In the genomic region with DNA sequence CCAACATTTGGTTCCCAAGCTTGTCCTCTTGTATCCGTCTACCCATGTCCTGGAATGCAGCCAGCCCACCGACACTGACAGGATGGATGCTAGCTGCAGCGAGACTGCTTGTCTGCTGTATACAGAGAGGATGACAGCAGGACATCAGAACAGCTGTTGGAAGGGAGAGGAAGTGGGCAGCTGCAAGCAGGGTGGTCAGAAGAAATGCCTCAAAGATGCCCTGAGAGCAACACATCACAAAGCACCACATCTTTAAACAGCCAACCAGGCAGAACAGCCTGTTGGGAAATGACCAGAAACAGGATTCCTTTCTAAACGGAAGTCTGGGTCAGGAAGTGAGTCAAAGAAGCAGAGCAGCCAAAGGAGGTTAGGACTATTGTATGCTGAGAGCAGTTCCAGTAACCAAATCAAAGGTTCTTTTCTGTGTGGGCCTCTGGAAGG, we compare ENCODE assay signal across 9 cellular contexts.
DNase-seq lines count a peak whose midpoint lies in the region; ATAC-seq and TF ChIP-seq lines count a peak whose summit lies in the region.
"Had no signal": no experiment of that assay in that cellular context is flagged by ENCODE, and none has a peak within 500 bp of the region (broad histone marks: within the 10 kb centered on the region; RNA-seq: fewer than 3 reads in every experiment).

No MANE protein-coding gene starts in this region.

- no peaks in the 10 kb centered on the region for H3K9me3 ChIP-seq in adipocyte (ENCODE audit: control insufficient read depth, low read length)
- no peaks in the 10 kb centered on the region for H3K9me3 ChIP-seq in neuronal stem cell (replicated peaks in 1 of 2; ENCODE audit: control insufficient read depth in 2 of 2, insufficient read depth in 1 of 2, low read depth in 1 of 2, low read length in 2 of 2)
- H3K9me3 ChIP-seq in transverse colon: no peaks in the 10 kb centered on the region

- H3K23ac ChIP-seq in neuronal stem cell (ENCODE audit: low read depth, low read length, poor library complexity): no peak overlapping the region

- H3K9ac ChIP-seq in adipocyte (ENCODE audit: low read length) (no peak overlapping the region), neuronal stem cell (ENCODE audit: low read depth, low read length, poor library complexity) (no peak overlapping the region)

- no peaks in the 10 kb centered on the region for H3K79me1 ChIP-seq in neuronal stem cell (ENCODE audit: low read depth, low read length)

- H3K36me3 ChIP-seq in adipocyte (ENCODE audit: control insufficient read depth, insufficient read depth, low read length, severe bottlenecking) (no peaks in the 10 kb centered on the region), neuronal stem cell (replicated peaks in 1 of 2; ENCODE audit: control insufficient read depth in 2 of 2, insufficient read depth in 2 of 2, low read length in 2 of 2) (no peaks in the 10 kb centered on the region), transverse colon (no peaks in the 10 kb centered on the region)

- no peaks in the 10 kb centered on the region for H3K27me3 ChIP-seq in adipocyte (replicated peaks; ENCODE audit: control insufficient read depth, insufficient read depth, low read length)
- H3K27me3 ChIP-seq in neuronal stem cell (ENCODE audit: control insufficient read depth in 3 of 3, insufficient read depth in 3 of 3, low read depth in 1 of 3, low read length in 3 of 3): no peaks in the 10 kb centered on the region
- no peaks in the 10 kb centered on the region for H3K27me3 ChIP-seq in transverse colon

- H3K14ac ChIP-seq in neuronal stem cell (ENCODE audit: low read length): no peak overlapping the region

- no peak for TF ChIP-seq EP300 in transverse colon (IDR thresholded peaks at IDR 0.05; ENCODE audit: low read depth)

- no peak for TF ChIP-seq CTCF in transverse colon (IDR thresholded peaks at IDR 0.05)
- TF ChIP-seq CTCF in osteocyte (IDR thresholded peaks at IDR 0.05): no peak

- H3K4me3 ChIP-seq in adipocyte (ENCODE audit: low read length): no peak overlapping the region
- peak overlapping the region in 1 of 2 donors; percentile 28 for H3K4me3 ChIP-seq in neuronal stem cell (ENCODE audit: low read length in 2 of 2)
- H3K4me3 ChIP-seq in transverse colon: no peak overlapping the region

- H3K4me2 ChIP-seq in neuronal stem cell (ENCODE audit: insufficient read depth, low read length, poor library complexity, severe bottlenecking): no peak overlapping the region

- peak overlapping the region; percentile 87 for H2AFZ ChIP-seq in neuronal stem cell (ENCODE audit: low read length)

- H2BK12ac ChIP-seq in neuronal stem cell (ENCODE audit: low read length): no peak overlapping the region

- H2BK15ac ChIP-seq in neuronal stem cell (ENCODE audit: low read length): no peak overlapping the region

- no peaks in the 10 kb centered on the region for H3K36me3 Mint-ChIP-seq in osteocyte (ENCODE audit: unreplicated experiment)

- WGBS in neuronal stem cell (ENCODE audit: extremely low coverage in 2 of 2, insufficient read length in 2 of 2, insufficient replicate concordance in 1 of 2), 2 donors: no CpG with 5 or more reads among the region's 4 CpGs
- 60 to 100% methylated on average over 1 to 4 of the region's 4 CpGs for WGBS in transverse colon (ENCODE audit: low coverage in 1 of 2), 2 donors

- no peak overlapping the region for H2AK5ac ChIP-seq in neuronal stem cell (ENCODE audit: low read depth, low read length)

- no peak overlapping the region for H3K4ac ChIP-seq in neuronal stem cell (ENCODE audit: low read length)

- in situ Hi-C loops in transverse colon (cut with MboI; ENCODE audit: low pct_ligation_motif_present in 1 of 4, low pct_unique_long_range_greater_than_20kb in 1 of 4, low sequenced_read_pairs in 3 of 4): no loop called here

- H3K18ac ChIP-seq in neuronal stem cell (ENCODE audit: low read length): no peak overlapping the region

- H4K8ac ChIP-seq in neuronal stem cell (ENCODE audit: low read depth, low read length): no peak overlapping the region

- H3K27ac Mint-ChIP-seq in osteocyte (ENCODE audit: unreplicated experiment): no peak overlapping the region

- H3K4me3 Mint-ChIP-seq in osteocyte (ENCODE audit: unreplicated experiment): no peak overlapping the region

- H3K4me1 ChIP-seq in adipocyte (ENCODE audit: control insufficient read depth, insufficient read depth, low read length): no peaks in the 10 kb centered on the region
- peaks cover 13% of the 10 kb centered on the region in 2 donors for H3K4me1 ChIP-seq in neuronal stem cell (ENCODE audit: control insufficient read depth in 2 of 2, insufficient read depth in 1 of 2, low read depth in 1 of 2, low read length in 2 of 2)
- H3K4me1 ChIP-seq in transverse colon: no peaks in the 10 kb centered on the region

- no peaks in the 10 kb centered on the region for H3K9me3 Mint-ChIP-seq in osteocyte (ENCODE audit: unreplicated experiment)

- peaks cover 6% of the 10 kb centered on the region for H3K4me1 Mint-ChIP-seq in osteocyte (ENCODE audit: unreplicated experiment)

- peak; percentile 4 for DNase-seq in DMS79 treated with DMSO at 0.1 percent for 48 hours (lab: John Stamatoyannopoulos, UW)
- no peak for DNase-seq in DMS79 (lab: John Stamatoyannopoulos, UW)
- DNase-seq in adipocyte (ENCODE audit: low read depth): peak; percentile 39
- DNase-seq in neuronal stem cell (ENCODE audit: low spot score): no peak
- no peak for DNase-seq in transverse colon
- DNase-seq in osteocyte (ENCODE audit: extremely low spot score, unreplicated experiment): no peak
- no peak for DNase-seq in NCI-H345 treated with DMSO at 0.1 percent for 48 hours (lab: John Stamatoyannopoulos, UW; ENCODE audit: unreplicated experiment)

- no peak overlapping the region for H4K91ac ChIP-seq in neuronal stem cell (ENCODE audit: low read depth, low read length, poor library complexity)

- no peak for TF ChIP-seq POLR2A in transverse colon (IDR thresholded peaks at IDR 0.05)

- peaks cover 10% of the 10 kb centered on the region for H3K27me3 Mint-ChIP-seq in osteocyte (ENCODE audit: unreplicated experiment)

- H2BK120ac ChIP-seq in neuronal stem cell (ENCODE audit: low read depth, low read length): no peak overlapping the region

- H3K27ac ChIP-seq in neuronal stem cell (replicated peaks; ENCODE audit: low read length) (no peak overlapping the region), transverse colon (no peak overlapping the region)

- H2BK5ac ChIP-seq in neuronal stem cell (ENCODE audit: low read length): no peak overlapping the region

- intact Hi-C loops in transverse colon (cut with DNase I; ENCODE audit: low total_unique reads): no loop called here

- peak; percentile 45 for ATAC-seq in HG03060 (IDR thresholded peaks at IDR 0.05; ENCODE audit: low read depth, unreplicated experiment)
- ATAC-seq: Panc1 had no signal

Comparison
In these comparisons a context has a peak if more than half of its experiments do, and no peak if none do; other contexts are left out.
1. DNase-seq: peak in DMS79 treated with DMSO at 0.1 percent for 48 hours (single experiment) and adipocyte (single experiment); none in DMS79 (single experiment), neuronal stem cell (single experiment), transverse colon (single experiment), osteocyte (single experiment) and NCI-H345 treated with DMSO at 0.1 percent for 48 hours (single experiment).